In genomic region chr13:34300559-34300958, GRCh38 we compare ENCODE assay signal across 19 cellular contexts.
DNase-seq lines count a peak whose midpoint lies in the region; ATAC-seq and TF ChIP-seq lines count a peak whose summit lies in the region.
"Had no signal": no experiment of that assay in that cellular context is flagged by ENCODE, and none has a peak within 500 bp of the region (broad histone marks: within the 10 kb centered on the region; RNA-seq: fewer than 3 reads in every experiment).

No MANE protein-coding gene starts in this region.

- ATAC-seq in body of pancreas (peak; percentile 55), left colon (peak; percentile 63), esophagus mucosa (no peak)
- no peak for ATAC-seq in CD8-positive, alpha-beta T cell
- ATAC-seq: T-cell had no signal

- no peaks in the 10 kb centered on the region for H3K27me3 Mint-ChIP-seq in CD8-positive, alpha-beta T cell (ENCODE audit: low read depth)
- H3K27me3 Mint-ChIP-seq: activated CD4-positive, alpha-beta memory T cell treated with anti-CD3 and anti-CD28 coated beads, Interleukin-2, amount 10 ng/mL, durations not matched to agents 7 days and 5 days; activated naive CD8-positive, alpha-beta T cell treated with anti-CD3 and anti-CD28 coated beads, Interleukin-2, amount 10 ng/mL, durations not matched to agents 7 days and 5 days; progenitor cell of endocrine pancreas; T-cell had no signal

- no peaks in the 10 kb centered on the region for H3K9me3 Mint-ChIP-seq in CD8-positive, alpha-beta T cell

- no peaks in the 10 kb centered on the region for H3K36me3 Mint-ChIP-seq in CD8-positive, alpha-beta T cell
- H3K36me3 Mint-ChIP-seq: activated naive CD8-positive, alpha-beta T cell treated with anti-CD3 and anti-CD28 coated beads, Interleukin-2, amount 10 ng/mL, durations not matched to agents 7 days and 5 days; T-cell had no signal

- H3K27ac ChIP-seq in body of pancreas = no peak overlapping the region
- no peak overlapping the region for H3K27ac ChIP-seq in CD8-positive, alpha-beta T cell (ENCODE audit: low read depth, low read length)
- H3K27ac ChIP-seq: RWPE1, stomach, VCaP had no signal

- H3K4me3 Mint-ChIP-seq in CD8-positive, alpha-beta T cell = no peak overlapping the region
- H3K4me3 Mint-ChIP-seq: activated CD4-positive, alpha-beta memory T cell treated with anti-CD3 and anti-CD28 coated beads, Interleukin-2, amount 10 ng/mL, durations not matched to agents 7 days and 5 days; activated naive CD8-positive, alpha-beta T cell treated with anti-CD3 and anti-CD28 coated beads, Interleukin-2, amount 10 ng/mL, durations not matched to agents 7 days and 5 days; T-cell had no signal

- DNase-seq in A172 (ENCODE audit: low spot score) (peak; percentile 4), GM03348 (ENCODE audit: low spot score) (peak; percentile 7), body of pancreas (no peak), left colon (no peak), H7 (no peak)
- no peak for DNase-seq in stimulated activated CD4-positive, alpha-beta T cell treated with anti-CD3 and anti-CD28 coated beads, Interleukin-4, amount 100 ng/mL, for 1 hour
- DNase-seq in CD8-positive, alpha-beta T cell = no peak
- DNase-seq: activated CD4-positive, alpha-beta memory T cell treated with anti-CD3 and anti-CD28 coated beads, Interleukin-2, amount 10 ng/mL, durations not matched to agents 7 days and 5 days; activated naive CD8-positive, alpha-beta T cell treated with anti-CD3 and anti-CD28 coated beads, Interleukin-2, amount 10 ng/mL, durations not matched to agents 7 days and 5 days; activated T-cell treated with anti-CD3 and anti-CD28 coated beads, Interleukin-2, amount 50 U/mL, for 48 hours; islet precursor cell; NCI-H187 treated with DMSO at 0.1 percent for 48 hours; NCI-H774; stomach; T-cell had no signal

- H3K27me3 ChIP-seq in body of pancreas (no peaks in the 10 kb centered on the region), H7 (ENCODE audit: control insufficient read depth, insufficient read depth, low read length) (no peaks in the 10 kb centered on the region)
- H3K27me3 ChIP-seq in CD8-positive, alpha-beta T cell (ENCODE audit: insufficient read depth, low read length) = no peaks in the 10 kb centered on the region
- H3K27me3 ChIP-seq: stomach had no signal

- peaks cover 13% of the 10 kb centered on the region for H3K4me1 ChIP-seq in body of pancreas
- no peaks in the 10 kb centered on the region for H3K4me1 ChIP-seq in CD8-positive, alpha-beta T cell (ENCODE audit: insufficient read depth, low read length)

- no peaks in the 10 kb centered on the region for H3K4me1 Mint-ChIP-seq in CD8-positive, alpha-beta T cell (ENCODE audit: low read depth)
- H3K4me1 Mint-ChIP-seq: activated CD4-positive, alpha-beta memory T cell treated with anti-CD3 and anti-CD28 coated beads, Interleukin-2, amount 10 ng/mL, durations not matched to agents 7 days and 5 days; activated naive CD8-positive, alpha-beta T cell treated with anti-CD3 and anti-CD28 coated beads, Interleukin-2, amount 10 ng/mL, durations not matched to agents 7 days and 5 days; T-cell had no signal

- no peak overlapping the region for H3K27ac Mint-ChIP-seq in CD8-positive, alpha-beta T cell
- H3K27ac Mint-ChIP-seq: activated CD4-positive, alpha-beta memory T cell treated with anti-CD3 and anti-CD28 coated beads, Interleukin-2, amount 10 ng/mL, durations not matched to agents 7 days and 5 days; activated naive CD8-positive, alpha-beta T cell treated with anti-CD3 and anti-CD28 coated beads, Interleukin-2, amount 10 ng/mL, durations not matched to agents 7 days and 5 days; progenitor cell of endocrine pancreas; T-cell had no signal

- H3K9me3 ChIP-seq in body of pancreas = no peaks in the 10 kb centered on the region
- H3K9me3 ChIP-seq in CD8-positive, alpha-beta T cell (ENCODE audit: low read length) = no peaks in the 10 kb centered on the region

- intact Hi-C loops in body of pancreas (cut with DNase I) = no loop called here
- intact Hi-C loops in left colon (cut with DNase I, micrococcal nuclease) = no loop called here
- intact Hi-C loops in CD8-positive, alpha-beta T cell (cut with DNase I, micrococcal nuclease) = no loop called here

- H3K4me3 ChIP-seq in body of pancreas (no peak overlapping the region), H7 (ENCODE audit: insufficient read depth, low read depth, low read length) (no peak overlapping the region)
- H3K4me3 ChIP-seq in CD8-positive, alpha-beta T cell (ENCODE audit: low read depth, low read length) = no peak overlapping the region
- H3K4me3 ChIP-seq: stomach had no signal

- H3K36me3 ChIP-seq in body of pancreas (replicated peaks in 1 of 2; ENCODE audit: insufficient read depth in 1 of 2, low read depth in 2 of 2) (no peaks in the 10 kb centered on the region), H7 (replicated peaks; ENCODE audit: control insufficient read depth, insufficient read depth, low read length) (no peaks in the 10 kb centered on the region)
- no peaks in the 10 kb centered on the region for H3K36me3 ChIP-seq in CD8-positive, alpha-beta T cell (ENCODE audit: insufficient read depth, low read length)
- H3K36me3 ChIP-seq: stomach had no signal

- no peak for TF ChIP-seq POLR2A in body of pancreas (IDR thresholded peaks at IDR 0.05)

- 6 to 17% methylated on average over 1 of the region's 1 CpG for WGBS in body of pancreas, 2 donors

- no peak for TF ChIP-seq CTCF in body of pancreas (IDR thresholded peaks at IDR 0.05)
- TF ChIP-seq CTCF in CD8-positive, alpha-beta T cell (IDR thresholded peaks at IDR 0.05) = no peak

- CTCF ChIA-PET in CD8-positive, alpha-beta T cell (lab: Charles Lee) = no interaction called here

- POLR2A ChIA-PET in CD8-positive, alpha-beta T cell (lab: Charles Lee) = no interaction called here

Comparison
In these comparisons a context has a peak if more than half of its experiments do, and no peak if none do; other contexts are left out.
1. DNase-seq: peak in A172 (single experiment) and GM03348 (single experiment); none in body of pancreas (0 of 4), left colon (0 of 2), H7 (single experiment), stimulated activated CD4-positive, alpha-beta T cell treated with anti-CD3 and anti-CD28 coated beads, Interleukin-4, amount 100 ng/mL, for 1 hour (single experiment) and CD8-positive, alpha-beta T cell (0 of 7).
2. ATAC-seq: peak in body of pancreas (single experiment) and left colon (single experiment); none in esophagus mucosa (single experiment) and CD8-positive, alpha-beta T cell (single experiment).